Comparison of ENCODE assay signal across 20 cellular contexts in genomic region chr7:67251986-67252558, GRCh38.
A peak's percentile ranks its signal among the peaks of the same experiment; 100 is the strongest.
DNase-seq lines count a peak whose midpoint lies in the region; ATAC-seq, FAIRE-seq and TF ChIP-seq lines count a peak whose summit lies in the region.
"Had no signal": no experiment of that assay in that cellular context is flagged by ENCODE, and none has a peak within 500 bp of the region (broad histone marks: within the 10 kb centered on the region; RNA-seq: fewer than 3 reads in every experiment).

No MANE protein-coding gene starts in this region.

- no peaks in the 10 kb centered on the region for H4K20me1 ChIP-seq in H1 (replicated peaks in 1 of 2; ENCODE audit: control insufficient read depth in 1 of 2, insufficient read depth in 2 of 2, low read length in 2 of 2)

- H3K14ac ChIP-seq in H1 (ENCODE audit: insufficient read length) = no peak overlapping the region

- DNase-seq in NCI-H1092 treated with DMSO at 0.1 percent for 48 hours (lab: John Stamatoyannopoulos, UW) (peak; percentile 3), NCI-H1092 (lab: John Stamatoyannopoulos, UW) (no peak), OCI-M1 (lab: John Stamatoyannopoulos, UW) (peak; percentile 48), H1 (ENCODE audit: low read depth in 1 of 2, low spot score in 2 of 2) (no peak), progenitor cell of endocrine pancreas (ENCODE audit: low spot score, unreplicated experiment) (no peak), NCI-H1105 (lab: John Stamatoyannopoulos, UW) (no peak)
- no peak for DNase-seq in naive thymus-derived CD8-positive, alpha-beta T cell
- DNase-seq: BE2C; Calu3; CD4-positive, alpha-beta T cell; DMS53; GM23248; KG1; NCI-H1105 treated with DMSO at 0.1 percent for 48 hours; NCI-H1694 treated with DMSO at 0.1 percent for 48 hours; NCI-H774; PC-3; SJCRH30 had no signal

- H2AK5ac ChIP-seq in H1 (ENCODE audit: low read depth, low read length) = no peak overlapping the region

- no peak for TF ChIP-seq RAD21 in H1 (IDR thresholded peaks at IDR 0.05 in 1 of 2, conservative IDR thresholded peaks at IDR 0.05 in 1 of 2; ENCODE audit: low read depth in 2 of 2, low read length in 2 of 2)

- CTCF ChIA-PET in H1 (lab: Charles Lee; ENCODE audit: partially characterized antibody) = no interaction called here

- no peak overlapping the region for H2BK20ac ChIP-seq in H1 (ENCODE audit: low read length)

- 96% methylated on average over 1 of the region's 1 CpG; no CpG with 5 or more reads in 1 of the 2 experiments for WGBS in H1 (ENCODE audit: extremely low coverage in 1 of 2, insufficient coverage in 1 of 2, insufficient read length in 1 of 2, insufficient replicate concordance in 2 of 2, low coverage in 1 of 2, low lambda C conversion rate in 2 of 2, missing lambda C conversion rate in 1 of 2), 2 experiments

- no peak overlapping the region for H2BK12ac ChIP-seq in H1 (ENCODE audit: low read depth, low read length)

- TF ChIP-seq POLR2A in H1 (IDR thresholded peaks at IDR 0.05; ENCODE audit: control extremely low read depth in 1 of 2, low read depth in 2 of 2, low read length in 2 of 2) = no peak

- H4K5ac ChIP-seq in H1 (ENCODE audit: insufficient read length, low read depth, low read length) = no peak overlapping the region

- POLR2A ChIA-PET in H1 (lab: Charles Lee; ENCODE audit: partially characterized antibody) = interaction anchor here (0.7 to 1.2 kb wide), 2 partner anchors 50 to 111 kb away, joined by 3 to 4 read pairs; no protein-coding TSS in a partner anchor
- POLR2A ChIA-PET in naive thymus-derived CD8-positive, alpha-beta T cell (lab: Charles Lee) = no interaction called here

- no peaks in the 10 kb centered on the region for H3K9me3 ChIP-seq in H1 (ENCODE audit: insufficient read depth in 2 of 2, low read depth in 1 of 2, low read length in 1 of 2)
- H3K9me3 ChIP-seq: BE2C, SJCRH30 had no signal

- no peak overlapping the region for H3K4ac ChIP-seq in H1 (replicated peaks; ENCODE audit: insufficient read length, low read depth, low read length)

- no peak overlapping the region for H2AFZ ChIP-seq in H1 (ENCODE audit: low read length)
- H2AFZ ChIP-seq: GM23248 had no signal

- no peak overlapping the region for H2BK5ac ChIP-seq in H1 (ENCODE audit: low read depth, low read length)

- H3K23ac ChIP-seq in H1 (ENCODE audit: insufficient read length) = no peak overlapping the region

- no peak for FAIRE-seq in H1 (lab: Jason Lieb, UNC)

- peaks cover 14% of the 10 kb centered on the region for H3K36me3 Mint-ChIP-seq in progenitor cell of endocrine pancreas (ENCODE audit: insufficient read depth)
- peaks cover 9 to 35% (median 10%) of the 10 kb centered on the region in 3 donors for H3K36me3 Mint-ChIP-seq in naive thymus-derived CD8-positive, alpha-beta T cell

- H3K4me3 ChIP-seq in H1 (ENCODE audit: extremely low read depth in 1 of 4, insufficient read depth in 2 of 4, low read depth in 3 of 4, low read length in 4 of 4) = no peak overlapping the region
- H3K4me3 ChIP-seq: GM23248, SJCRH30 had no signal

- no peak overlapping the region for H4K91ac ChIP-seq in H1 (replicated peaks; ENCODE audit: insufficient read length, low read length)

- no peak overlapping the region for H3K4me3 Mint-ChIP-seq in progenitor cell of endocrine pancreas (ENCODE audit: low read depth)
- no peak overlapping the region for H3K4me3 Mint-ChIP-seq in naive thymus-derived CD8-positive, alpha-beta T cell
- H3K4me3 Mint-ChIP-seq: CD4-positive, alpha-beta T cell had no signal

- no peaks in the 10 kb centered on the region for H3K4me1 Mint-ChIP-seq in progenitor cell of endocrine pancreas (ENCODE audit: low read depth)
- H3K4me1 Mint-ChIP-seq in naive thymus-derived CD8-positive, alpha-beta T cell = peaks cover 0 to 2% (median 0%) of the 10 kb centered on the region in 4 donors

- ATAC-seq in GM21619 (IDR thresholded peaks at IDR 0.05; ENCODE audit: unreplicated experiment) = no peak
- no peak for ATAC-seq in naive thymus-derived CD8-positive, alpha-beta T cell
- ATAC-seq: PC-3 had no signal

- no peak overlapping the region for H3K18ac ChIP-seq in H1 (ENCODE audit: extremely low read depth, low read length)

- no peak overlapping the region for H3K56ac ChIP-seq in H1 (replicated peaks; ENCODE audit: insufficient read length, low read depth, low read length)

- no peaks in the 10 kb centered on the region for H3K27me3 Mint-ChIP-seq in progenitor cell of endocrine pancreas
- no peaks in the 10 kb centered on the region for H3K27me3 Mint-ChIP-seq in naive thymus-derived CD8-positive, alpha-beta T cell
- H3K27me3 Mint-ChIP-seq: CD4-positive, alpha-beta T cell had no signal

- peak overlapping the region; percentile 29 for H3K27ac Mint-ChIP-seq in progenitor cell of endocrine pancreas
- peak overlapping the region in 1 of 10 donors; percentile 56 for H3K27ac Mint-ChIP-seq in naive thymus-derived CD8-positive, alpha-beta T cell
- H3K27ac Mint-ChIP-seq: CD4-positive, alpha-beta T cell had no signal

- no peak overlapping the region for H3K9ac ChIP-seq in H1 (replicated peaks in 1 of 4; ENCODE audit: extremely low read depth in 1 of 4, low read depth in 3 of 4, low read length in 3 of 4)
- H3K9ac ChIP-seq: GM23248 had no signal

- no peaks in the 10 kb centered on the region for H3K79me1 ChIP-seq in H1 (ENCODE audit: low read depth, low read length)

- H4K8ac ChIP-seq in H1 (ENCODE audit: extremely low read depth, insufficient read depth, low read length) = no peak overlapping the region

- no peaks in the 10 kb centered on the region for H3K79me2 ChIP-seq in H1 (ENCODE audit: control insufficient read depth in 1 of 2, insufficient read depth in 2 of 2, low read length in 2 of 2)

- no peak overlapping the region for H2BK15ac ChIP-seq in H1 (ENCODE audit: low read length)

- H3K4me1 ChIP-seq in H1 (replicated peaks in 1 of 4; ENCODE audit: control insufficient read depth in 3 of 4, insufficient read depth in 4 of 4, low read length in 3 of 4) = peaks cover 0 to 4% (median 2%) of the 10 kb centered on the region in 4 experiments; a peak in 2 of 7 replicates
- H3K4me1 ChIP-seq: BE2C, SJCRH30 had no signal

- TF ChIP-seq EP300 in H1 (IDR thresholded peaks at IDR 0.05; ENCODE audit: borderline replicate concordance in 1 of 2, low read depth in 2 of 2, low read length in 2 of 2) = no peak

- H3K4me2 ChIP-seq in H1 (ENCODE audit: insufficient read depth in 1 of 2, low read depth in 2 of 2, low read length in 2 of 2) = no peak overlapping the region

- H3K9me3 Mint-ChIP-seq in progenitor cell of endocrine pancreas (ENCODE audit: low read depth) = peaks cover 12% of the 10 kb centered on the region
- peaks cover 0 to 21% (median 6%) of the 10 kb centered on the region in 9 donors for H3K9me3 Mint-ChIP-seq in naive thymus-derived CD8-positive, alpha-beta T cell

- no peak overlapping the region for H2BK120ac ChIP-seq in H1 (replicated peaks; ENCODE audit: low read depth, low read length)

- H3K27me3 ChIP-seq in H1 (replicated peaks in 1 of 4; ENCODE audit: control insufficient read depth in 3 of 4, extremely low read depth in 1 of 4, insufficient read depth in 3 of 4, low read length in 3 of 4) = no peaks in the 10 kb centered on the region
- H3K27me3 ChIP-seq: BE2C, SJCRH30 had no signal

- H3K23me2 ChIP-seq in H1 (ENCODE audit: low read depth, low read length) = no peaks in the 10 kb centered on the region

- peak overlapping the region; percentile 67; the same call in 1 of the 2 replicates for H3K27ac ChIP-seq in H1 (ENCODE audit: low read depth, low read length)
- H3K27ac ChIP-seq: 22Rv1, GM23248, SJCRH30 had no signal

- no peaks in the 10 kb centered on the region for H3K36me3 ChIP-seq in H1 (ENCODE audit: control insufficient read depth in 2 of 4, insufficient read depth in 4 of 4, low read length in 3 of 4)
- H3K36me3 ChIP-seq: BE2C, SJCRH30 had no signal

- TF ChIP-seq CTCF in H1 (IDR thresholded peaks at IDR 0.05; ENCODE audit: control extremely low read depth in 1 of 3, insufficient read depth in 1 of 3, low read depth in 1 of 3, low read length in 3 of 3) (no peak), progenitor cell of endocrine pancreas (IDR thresholded peaks at IDR 0.05; ENCODE audit: unreplicated experiment) (no peak)

TF ChIP-seq in H1, 55 proteins besides CTCF, POLR2A, EP300 and RAD21:
- TF ChIP-seq NRF1 (IDR thresholded peaks at IDR 0.05; ENCODE audit: low read depth, low read length) (no peak), BACH1 (IDR thresholded peaks at IDR 0.05; ENCODE audit: low read length) (no peak), CBX8 (IDR thresholded peaks at IDR 0.05; ENCODE audit: borderline replicate concordance, low read depth, low read length) (no peak), SRF (IDR thresholded peaks at IDR 0.05; ENCODE audit: low read depth, low read length) (peak; percentile 49; the same call in 1 of the 2 replicates)
TF ChIP-seq in H1: peak in this region for 1.

Comparison
In these comparisons a context has a peak if more than half of its experiments do, and no peak if none do; other contexts are left out.
1. DNase-seq: peak in NCI-H1092 treated with DMSO at 0.1 percent for 48 hours (single experiment) and OCI-M1 (single experiment); none in NCI-H1092 (single experiment), H1 (0 of 2), progenitor cell of endocrine pancreas (single experiment), NCI-H1105 (single experiment) and naive thymus-derived CD8-positive, alpha-beta T cell (0 of 10).